Comparison of ENCODE assay signal across 10 cellular contexts in the genomic region with DNA sequence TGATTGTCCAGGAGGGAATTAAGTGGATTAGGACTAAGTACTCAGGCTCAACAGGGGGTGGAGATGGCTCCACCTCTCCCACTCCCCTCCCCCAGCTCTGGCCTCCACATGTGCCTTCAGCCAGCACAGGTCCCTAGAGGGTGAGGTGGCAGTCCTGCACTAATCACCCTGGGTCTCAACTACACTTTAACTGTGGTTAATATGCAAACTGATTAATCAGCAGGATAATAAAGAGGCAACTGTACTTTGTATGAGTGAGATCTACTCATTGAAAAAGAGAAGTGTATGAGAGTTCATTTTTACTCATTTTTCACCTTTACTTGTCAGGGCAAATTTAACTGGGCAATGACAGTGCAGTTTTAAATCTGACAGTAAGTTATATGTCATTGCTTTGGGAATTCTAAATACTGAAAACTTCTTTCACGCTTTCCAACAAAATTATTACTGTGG.
DNase-seq lines count a peak whose midpoint lies in the region; ATAC-seq and TF ChIP-seq lines count a peak whose summit lies in the region.
"Had no signal": no experiment of that assay in that cellular context is flagged by ENCODE, and none has a peak within 500 bp of the region (broad histone marks: within the 10 kb centered on the region; RNA-seq: fewer than 3 reads in every experiment).

No MANE protein-coding gene starts in this region.

- DNase-seq in activated T-helper 1 cell treated with anti-CD3 and anti-CD28 coated beads, Interleukin-12 subunit alpha, Interleukin-12 subunit beta, Interleukin-2, Interleukin-4 antibody, amounts not matched to agents 30 ng/mL and 10 ng/mL and 1 ng/mL, durations not matched to agents 14 hours and 24 hours and 36 hours (ENCODE audit: low spot score): no peak
- DNase-seq in psoas muscle (peak in 1 of 2 donors; percentile 50), NCI-H187 (lab: John Stamatoyannopoulos, UW) (no peak), NCI-H1048 (lab: John Stamatoyannopoulos, UW) (no peak), DMS79 treated with DMSO at 0.1 percent for 48 hours (lab: John Stamatoyannopoulos, UW) (no peak)
- no peak for DNase-seq in CD4-positive, alpha-beta T cell
- DNase-seq: GM23248 had no signal

- no peaks in the 10 kb centered on the region for H3K9me3 ChIP-seq in psoas muscle
- no peaks in the 10 kb centered on the region for H3K9me3 ChIP-seq in CD4-positive, alpha-beta T cell (ENCODE audit: control insufficient read depth, low read length)
- H3K9me3 ChIP-seq: suprapubic skin had no signal

- H3K4me1 Mint-ChIP-seq in activated T-helper 1 cell treated with anti-CD3 and anti-CD28 coated beads, Interleukin-12 subunit alpha, Interleukin-12 subunit beta, Interleukin-2, Interleukin-4 antibody, amounts not matched to agents 30 ng/mL and 10 ng/mL and 1 ng/mL, durations not matched to agents 14 hours and 24 hours and 36 hours (ENCODE audit: low read depth): peaks cover 13% of the 10 kb centered on the region
- no peaks in the 10 kb centered on the region for H3K4me1 Mint-ChIP-seq in CD4-positive, alpha-beta T cell (ENCODE audit: low read depth)

- H3K36me3 ChIP-seq in psoas muscle (ENCODE audit: insufficient read depth in 1 of 2, low read depth in 1 of 2): peaks cover 0 to 19% of the 10 kb centered on the region in 2 donors

- H3K27me3 Mint-ChIP-seq in activated T-helper 1 cell treated with anti-CD3 and anti-CD28 coated beads, Interleukin-12 subunit alpha, Interleukin-12 subunit beta, Interleukin-2, Interleukin-4 antibody, amounts not matched to agents 30 ng/mL and 10 ng/mL and 1 ng/mL, durations not matched to agents 14 hours and 24 hours and 36 hours (ENCODE audit: insufficient read depth): no peaks in the 10 kb centered on the region
- no peaks in the 10 kb centered on the region for H3K27me3 Mint-ChIP-seq in CD4-positive, alpha-beta T cell

- no peaks in the 10 kb centered on the region for H3K9me3 Mint-ChIP-seq in activated T-helper 1 cell treated with anti-CD3 and anti-CD28 coated beads, Interleukin-12 subunit alpha, Interleukin-12 subunit beta, Interleukin-2, Interleukin-4 antibody, amounts not matched to agents 30 ng/mL and 10 ng/mL and 1 ng/mL, durations not matched to agents 14 hours and 24 hours and 36 hours
- H3K9me3 Mint-ChIP-seq in CD4-positive, alpha-beta T cell: no peaks in the 10 kb centered on the region

- 87 to 90% (median 88%) methylated on average over 1 of the region's 1 CpG for WGBS in psoas muscle, 3 donors

- H3K4me3 ChIP-seq in psoas muscle: no peak overlapping the region
- H3K4me3 ChIP-seq: GM23248, suprapubic skin had no signal

- H3K27ac ChIP-seq in psoas muscle: peak overlapping the region; percentile 41
- H3K27ac ChIP-seq in CD4-positive, alpha-beta T cell (ENCODE audit: low read depth, low read length): no peak overlapping the region
- H3K27ac ChIP-seq: GM23248, suprapubic skin had no signal

- peaks cover 9% of the 10 kb centered on the region for H3K36me3 Mint-ChIP-seq in activated T-helper 1 cell treated with anti-CD3 and anti-CD28 coated beads, Interleukin-12 subunit alpha, Interleukin-12 subunit beta, Interleukin-2, Interleukin-4 antibody, amounts not matched to agents 30 ng/mL and 10 ng/mL and 1 ng/mL, durations not matched to agents 14 hours and 24 hours and 36 hours (ENCODE audit: low read depth)
- peaks cover 76% of the 10 kb centered on the region for H3K36me3 Mint-ChIP-seq in CD4-positive, alpha-beta T cell (ENCODE audit: low read depth)

- intact Hi-C loops in activated T-helper 1 cell treated with anti-CD3 and anti-CD28 coated beads, Interleukin-12 subunit alpha, Interleukin-12 subunit beta, Interleukin-2, Interleukin-4 antibody, amounts not matched to agents 30 ng/mL and 10 ng/mL and 1 ng/mL, durations not matched to agents 14 hours and 24 hours and 36 hours (cut with micrococcal nuclease): no loop called here
- intact Hi-C loops in psoas muscle (cut with DNase I): no loop called here
- intact Hi-C loops in CD4-positive, alpha-beta T cell (cut with DNase I, micrococcal nuclease): no loop called here

- peaks cover 23% of the 10 kb centered on the region for H3K4me1 ChIP-seq in psoas muscle
- H3K4me1 ChIP-seq: suprapubic skin had no signal

- TF ChIP-seq CTCF in psoas muscle (IDR thresholded peaks at IDR 0.05): no peak
- TF ChIP-seq CTCF in CD4-positive, alpha-beta T cell (IDR thresholded peaks at IDR 0.05): no peak

- ATAC-seq in GM19452 (IDR thresholded peaks at IDR 0.05; ENCODE audit: unreplicated experiment) (peak; percentile 75), HG03139 (IDR thresholded peaks at IDR 0.05; ENCODE audit: unreplicated experiment) (peak; percentile 70), psoas muscle (peak in 3 of 4 donors; percentile 51 to 82 (median 66))
- no peak for ATAC-seq in CD4-positive, alpha-beta T cell (ENCODE audit: poor library complexity)

- no peaks in the 10 kb centered on the region for H3K27me3 ChIP-seq in psoas muscle (ENCODE audit: insufficient read depth in 3 of 3, low read length in 2 of 3)
- H3K27me3 ChIP-seq in CD4-positive, alpha-beta T cell (ENCODE audit: control insufficient read depth, insufficient read depth, low read length): no peaks in the 10 kb centered on the region
- H3K27me3 ChIP-seq: suprapubic skin had no signal

- peak overlapping the region; percentile 7 for H3K27ac Mint-ChIP-seq in activated T-helper 1 cell treated with anti-CD3 and anti-CD28 coated beads, Interleukin-12 subunit alpha, Interleukin-12 subunit beta, Interleukin-2, Interleukin-4 antibody, amounts not matched to agents 30 ng/mL and 10 ng/mL and 1 ng/mL, durations not matched to agents 14 hours and 24 hours and 36 hours
- no peak overlapping the region for H3K27ac Mint-ChIP-seq in CD4-positive, alpha-beta T cell

- CTCF ChIA-PET in CD4-positive, alpha-beta T cell (lab: Charles Lee): no interaction called here

- POLR2A ChIA-PET in CD4-positive, alpha-beta T cell (lab: Charles Lee): no interaction called here

- no peak overlapping the region for H3K4me3 Mint-ChIP-seq in activated T-helper 1 cell treated with anti-CD3 and anti-CD28 coated beads, Interleukin-12 subunit alpha, Interleukin-12 subunit beta, Interleukin-2, Interleukin-4 antibody, amounts not matched to agents 30 ng/mL and 10 ng/mL and 1 ng/mL, durations not matched to agents 14 hours and 24 hours and 36 hours
- no peak overlapping the region for H3K4me3 Mint-ChIP-seq in CD4-positive, alpha-beta T cell
